8 cellular contexts compared by ENCODE assay signal in genomic region chr1:25675729-25676476, GRCh38. TPM values are rescaled to one million over a fixed set of nuclear protein-coding genes. Genes with fewer than 3 reads are reported as not detected.
A peak's percentile ranks its signal among the peaks of the same experiment; 100 is the strongest.
DNase-seq lines count a peak whose midpoint lies in the region; ATAC-seq and TF ChIP-seq lines count a peak whose summit lies in the region.

No MANE protein-coding gene starts in this region.

- no peak for TF ChIP-seq POLR2A in prostate gland (IDR thresholded peaks at IDR 0.05)

- in situ Hi-C loops in KBM-7 (cut with MboI; ENCODE audit: low pct_unique_long_range_greater_than_20kb, low sequenced_read_pairs): no loop called here

- no peaks in the 10 kb centered on the region for H3K9me3 ChIP-seq in prostate gland

- H3K27me3 ChIP-seq in prostate gland (replicated peaks; ENCODE audit: insufficient read depth): no peaks in the 10 kb centered on the region

- peak; percentile 54 for DNase-seq in activated CD4-positive, CD25-positive, alpha-beta regulatory T cell treated with anti-CD3 and anti-CD28 coated beads, Interleukin-2, amount 50 U/mL, for 16 hours (ENCODE audit: low read depth, low spot score)
- DNase-seq in prostate gland (ENCODE audit: low spot score): no peak
- no peak for DNase-seq in KBM-7
- DNase-seq in NCI-H526 treated with DMSO at 0.1 percent for 48 hours (lab: John Stamatoyannopoulos, UW): no peak
- no peak for DNase-seq in CD14-positive monocyte (ENCODE audit: low spot score)

- no peaks in the 10 kb centered on the region for H3K4me1 ChIP-seq in prostate gland (replicated peaks)

- ATAC-seq in GM18511 (IDR thresholded peaks at IDR 0.05; ENCODE audit: unreplicated experiment): peak; percentile 98
- ATAC-seq in HG02852 (IDR thresholded peaks at IDR 0.05; ENCODE audit: unreplicated experiment): peak; percentile 96
- ATAC-seq in esophagus mucosa: peak; percentile 27

- H3K4me1 Mint-ChIP-seq in CD14-positive monocyte: peaks cover 17% of the 10 kb centered on the region

- 84% methylated on average over 11 of the region's 11 CpGs for WGBS in prostate gland

- peaks cover 0 to 6% (median 2%) of the 10 kb centered on the region in 7 donors for H3K9me3 Mint-ChIP-seq in CD14-positive monocyte

- intact Hi-C loops in prostate gland (cut with DNase I): no loop called here
- intact Hi-C loops in CD14-positive monocyte (cut with micrococcal nuclease): no loop called here

- H3K27ac ChIP-seq in prostate gland: no peak overlapping the region

- TF ChIP-seq CTCF in prostate gland (IDR thresholded peaks at IDR 0.05) (no peak), CD14-positive monocyte (IDR thresholded peaks at IDR 0.05) (no peak)

- H3K36me3 Mint-ChIP-seq in CD14-positive monocyte: peaks cover 10% of the 10 kb centered on the region in 2 donors

- no peak overlapping the region for H3K27ac Mint-ChIP-seq in CD14-positive monocyte

- no peak overlapping the region for H3K4me3 Mint-ChIP-seq in CD14-positive monocyte

- H3K27me3 Mint-ChIP-seq in CD14-positive monocyte (ENCODE audit: low read depth in 3 of 3): peaks cover 0 to 5% (median 2%) of the 10 kb centered on the region in 3 donors

- no peaks in the 10 kb centered on the region for H3K36me3 ChIP-seq in prostate gland

- H3K4me3 ChIP-seq in prostate gland: no peak overlapping the region

RNA-seq across cellular contexts. Expression of gene MAN1C1, which starts 59.3 kb away (rescaled TPM):
- total RNA-seq in esophagus mucosa (2.6 TPM), prostate gland (10 to 100 TPM; 22.8 to 34.4 TPM)
- polyA plus RNA-seq in CD14-positive monocyte: 1 to 10 TPM; 1.2 to 1.7 TPM

Comparison
In these comparisons a context has a peak if more than half of its experiments do, and no peak if none do; other contexts are left out.
1. ATAC-seq: peak in every context shown above with its lines; median percentile 98 in GM18511; 96 in HG02852; 27 in esophagus mucosa.